17 cellular contexts compared by ENCODE assay signal in genomic region chr2:172711110-172711509, GRCh38.
"Had no signal": no experiment of that assay in that cellular context is flagged by ENCODE, and none has a peak within 500 bp of the region (broad histone marks: within the 10 kb centered on the region; RNA-seq: fewer than 3 reads in every experiment).

No MANE protein-coding gene starts in this region.

- ATAC-seq: gastroesophageal sphincter; natural killer cell; sciatic nerve; stimulated activated memory B cell treated with anti-CD40 and anti-IgM and Interleukin-4, amounts not matched to agents 10 μg/mL and 1 μg/mL and 100 μg/mL, for 72 hours had no signal

- H3K27ac Mint-ChIP-seq: natural killer cell; stimulated activated memory B cell treated with anti-CD40 and anti-IgM and Interleukin-4, amounts not matched to agents 10 μg/mL and 1 μg/mL and 100 μg/mL, for 72 hours; stimulated activated naive CD8-positive, alpha-beta T cell treated with anti-CD3 and anti-CD28 coated beads, Interleukin-15, Interleukin-2, amounts not matched to agents 100 ng/mL and 50 ng/mL, for 24 hours had no signal

- H3K4me3 ChIP-seq: esophagus muscularis mucosa, gastroesophageal sphincter, hepatocyte, mucosa of descending colon, ovary, prostate gland, spleen, thoracic aorta, transverse colon had no signal

- H3K9me3 ChIP-seq: esophagus muscularis mucosa, gastroesophageal sphincter, mucosa of descending colon, ovary, prostate gland, spleen, thoracic aorta, transverse colon had no signal

- H3K27me3 ChIP-seq: gastroesophageal sphincter, ovary, transverse colon had no signal

- DNase-seq: effector memory CD4-positive, alpha-beta T cell; kidney; natural killer cell; spleen had no signal

- H3K27ac ChIP-seq: epithelial cell of prostate, esophagus muscularis mucosa, gastroesophageal sphincter, hepatocyte, ovary, prostate gland, spleen, thoracic aorta, transverse colon had no signal

- H2AFZ ChIP-seq: hepatocyte had no signal

- H3K36me3 Mint-ChIP-seq: natural killer cell; stimulated activated memory B cell treated with anti-CD40 and anti-IgM and Interleukin-4, amounts not matched to agents 10 μg/mL and 1 μg/mL and 100 μg/mL, for 72 hours had no signal

- H3K4me1 ChIP-seq: gastroesophageal sphincter, prostate gland, spleen, transverse colon had no signal

- H3K27me3 Mint-ChIP-seq: stimulated activated naive CD8-positive, alpha-beta T cell treated with anti-CD3 and anti-CD28 coated beads, Interleukin-15, Interleukin-2, amounts not matched to agents 100 ng/mL and 50 ng/mL, for 24 hours had no signal

- H3K4me2 ChIP-seq: hepatocyte had no signal

- H3K4me1 Mint-ChIP-seq: natural killer cell; neural crest cell; stimulated activated memory B cell treated with anti-CD40 and anti-IgM and Interleukin-4, amounts not matched to agents 10 μg/mL and 1 μg/mL and 100 μg/mL, for 72 hours had no signal

- H3K79me2 ChIP-seq: hepatocyte had no signal

- H3K36me3 ChIP-seq: esophagus muscularis mucosa, gastroesophageal sphincter, ovary, prostate gland, spleen, thoracic aorta, transverse colon had no signal

- H3K4me3 Mint-ChIP-seq: natural killer cell; neural crest cell; stimulated activated memory B cell treated with anti-CD40 and anti-IgM and Interleukin-4, amounts not matched to agents 10 μg/mL and 1 μg/mL and 100 μg/mL, for 72 hours; stimulated activated naive CD8-positive, alpha-beta T cell treated with anti-CD3 and anti-CD28 coated beads, Interleukin-15, Interleukin-2, amounts not matched to agents 100 ng/mL and 50 ng/mL, for 24 hours had no signal

- H3K9me3 Mint-ChIP-seq: natural killer cell; neural crest cell; stimulated activated memory B cell treated with anti-CD40 and anti-IgM and Interleukin-4, amounts not matched to agents 10 μg/mL and 1 μg/mL and 100 μg/mL, for 72 hours; stimulated activated naive CD8-positive, alpha-beta T cell treated with anti-CD3 and anti-CD28 coated beads, Interleukin-15, Interleukin-2, amounts not matched to agents 100 ng/mL and 50 ng/mL, for 24 hours had no signal
